Comparison of ENCODE assay signal across 20 cellular contexts in genomic region chr2:162037886-162038285, GRCh38. TPM values are rescaled to one million over a fixed set of nuclear protein-coding genes. Genes with fewer than 3 reads are reported as not detected.
A peak's percentile ranks its signal among the peaks of the same experiment; 100 is the strongest.
DNase-seq lines count a peak whose midpoint lies in the region; ATAC-seq, FAIRE-seq and TF ChIP-seq lines count a peak whose summit lies in the region.
"Had no signal": no experiment of that assay in that cellular context is flagged by ENCODE, and none has a peak within 500 bp of the region (broad histone marks: within the 10 kb centered on the region; RNA-seq: fewer than 3 reads in every experiment).

No MANE protein-coding gene starts in this region.

- no peak overlapping the region for H4K91ac ChIP-seq in mesenchymal stem cell (ENCODE audit: low read length)

- H3K23ac ChIP-seq in mesenchymal stem cell (ENCODE audit: low read length in 2 of 2): no peak overlapping the region

- no peaks in the 10 kb centered on the region for H3K79me1 ChIP-seq in mesenchymal stem cell (replicated peaks; ENCODE audit: low read length, poor library complexity, severe bottlenecking)

- no peak overlapping the region for H2AFZ ChIP-seq in GM23338
- no peak overlapping the region for H2AFZ ChIP-seq in mesenchymal stem cell (ENCODE audit: low read depth, low read length)

- H3K4me1 ChIP-seq in GM23338 (ENCODE audit: insufficient read depth): peaks cover 31% of the 10 kb centered on the region
- no peaks in the 10 kb centered on the region for H3K4me1 ChIP-seq in mesenchymal stem cell (ENCODE audit: control insufficient read depth, insufficient read depth, low read depth, low read length)
- H3K4me1 ChIP-seq: Caco-2 had no signal

- H3K14ac ChIP-seq in mesenchymal stem cell (ENCODE audit: low read length in 2 of 2): no peak overlapping the region

- peaks cover 26% of the 10 kb centered on the region for H3K4me1 Mint-ChIP-seq in GM23338
- H3K4me1 Mint-ChIP-seq: B cell had no signal

- H3K4me3 ChIP-seq in GM23338: no peak overlapping the region; the same call in 1 of the 2 replicates
- no peak overlapping the region for H3K4me3 ChIP-seq in mesenchymal stem cell (ENCODE audit: insufficient read depth in 1 of 2, low read depth in 1 of 2, low read length in 2 of 2)

- no peak overlapping the region; the same call in 1 of the 2 replicates for H3K27ac Mint-ChIP-seq in GM23338
- H3K27ac Mint-ChIP-seq: B cell had no signal

- H3K9me3 ChIP-seq in mesenchymal stem cell (ENCODE audit: control insufficient read depth, low read length): no peaks in the 10 kb centered on the region
- H3K9me3 ChIP-seq: Caco-2 had no signal

- H2BK5ac ChIP-seq in mesenchymal stem cell (ENCODE audit: low read depth, low read length, poor library complexity, severe bottlenecking): no peak overlapping the region

- no peak for TF ChIP-seq CTCF in GM23338 (conservative IDR thresholded peaks at IDR 0.05; ENCODE audit: low read depth in 2 of 2)

- 0 out of 3 replicates have a peak, but pooled peaks cover 3% of the 10 kb centered on the region for H3K36me3 Mint-ChIP-seq in GM23338 (ENCODE audit: low read depth)

- H2AK5ac ChIP-seq in mesenchymal stem cell (ENCODE audit: low read length, severe bottlenecking): no peak overlapping the region

- no peak overlapping the region for H2BK120ac ChIP-seq in mesenchymal stem cell (ENCODE audit: low read depth, low read length)

- no peak overlapping the region for H3K18ac ChIP-seq in mesenchymal stem cell (ENCODE audit: low read depth in 1 of 2, low read length in 2 of 2)

- 100% methylated on average over 1 of the region's 1 CpG for whole genome bisulfite sequencing in mesenchymal stem cell

- H2BK15ac ChIP-seq in mesenchymal stem cell (ENCODE audit: low read depth, poor library complexity, severe bottlenecking): no peak overlapping the region

- H3K36me3 ChIP-seq in GM23338 (ENCODE audit: insufficient read depth) (no peaks in the 10 kb centered on the region), mesenchymal stem cell (ENCODE audit: control insufficient read depth in 1 of 2, insufficient read depth in 2 of 2, low read depth in 1 of 2, low read length in 2 of 2) (peaks cover 0 to 98% of the 10 kb centered on the region in 2 experiments)

- in situ Hi-C loops in SK-MEL-5 (cut with HindIII; ENCODE audit: low pct_unique_long_range_greater_than_20kb, low sequenced_read_pairs): no loop called here

- H3F3A ChIP-seq in GM23338 (replicated peaks; ENCODE audit: low read depth): no peaks in the 10 kb centered on the region

- no peak overlapping the region for H2BK12ac ChIP-seq in mesenchymal stem cell (ENCODE audit: low read length in 2 of 2)

- H3K9ac ChIP-seq in mesenchymal stem cell (ENCODE audit: low read length): peak overlapping the region; percentile 71

- FAIRE-seq in RCC 7860 (lab: Jason Lieb, UNC): no peak
- FAIRE-seq: A204.1, GM12892, GM19239, H54 had no signal

- ATAC-seq in GM23338 (peak; percentile 81), GM21423 (IDR thresholded peaks at IDR 0.05; ENCODE audit: unreplicated experiment) (no peak)
- ATAC-seq: HCT116 had no signal

- H3K4me2 ChIP-seq in GM23338 (peak overlapping the region; percentile 37), mesenchymal stem cell (ENCODE audit: low read length, poor library complexity, severe bottlenecking) (no peak overlapping the region)

- H3K9me3 Mint-ChIP-seq in GM23338: no peaks in the 10 kb centered on the region; the same call in 2 of the 3 replicates
- H3K9me3 Mint-ChIP-seq: CD4-positive, alpha-beta memory T cell had no signal

- H3K4ac ChIP-seq in mesenchymal stem cell (ENCODE audit: low read depth in 1 of 2, low read length in 2 of 2): no peak overlapping the region

- no peaks in the 10 kb centered on the region; the same call in 1 of the 2 replicates for H3K9me2 ChIP-seq in GM23338 (ENCODE audit: insufficient read depth)

- H3K27ac ChIP-seq in GM23338 (ENCODE audit: low read depth): peak overlapping the region; percentile 64; the same call in 1 of the 2 replicates
- no peak overlapping the region for H3K27ac ChIP-seq in mesenchymal stem cell (ENCODE audit: low read length, poor library complexity, severe bottlenecking)
- H3K27ac ChIP-seq: HL-60 had no signal

- no peak overlapping the region for H4K8ac ChIP-seq in mesenchymal stem cell (ENCODE audit: low read length)

- H3K27me3 ChIP-seq in GM23338 (ENCODE audit: insufficient read depth): no peaks in the 10 kb centered on the region
- H3K27me3 ChIP-seq in mesenchymal stem cell (ENCODE audit: control insufficient read depth in 1 of 2, insufficient read depth in 1 of 2, low read length in 2 of 2): no peaks in the 10 kb centered on the region

- H4K20me1 ChIP-seq in GM23338 (replicated peaks; ENCODE audit: insufficient read depth): no peaks in the 10 kb centered on the region

- no peaks in the 10 kb centered on the region for H3K79me2 ChIP-seq in GM23338 (replicated peaks; ENCODE audit: insufficient read depth)

- H3K4me3 Mint-ChIP-seq in GM23338: no peak overlapping the region
- H3K4me3 Mint-ChIP-seq: B cell; CD4-positive, alpha-beta memory T cell had no signal

- DNase-seq in GM23338 (ENCODE audit: low spot score) (peak; percentile 26), SK-MEL-5 (ENCODE audit: low read depth, low spot score) (peak; percentile 88), mesenchymal stem cell (no peak), pons (ENCODE audit: low spot score) (peak; percentile 45), NCI-H1048 (lab: John Stamatoyannopoulos, UW) (no peak), RCC 7860 (ENCODE audit: low spot score) (no peak)
- DNase-seq: C1 segment of cervical spinal cord; Caco-2; CD4-positive, alpha-beta memory T cell; DND-41; GDM1; IMR-90 had no signal

- H3K27me3 Mint-ChIP-seq in GM23338 (ENCODE audit: insufficient read depth, low read depth, poor library complexity): no peaks in the 10 kb centered on the region
- H3K27me3 Mint-ChIP-seq: CD4-positive, alpha-beta memory T cell had no signal

TF ChIP-seq in GM23338, 12 proteins besides CTCF, POLR2A, EP300 and RAD21 (continues in another document):
- TF ChIP-seq STAT1 (IDR thresholded peaks at IDR 0.05; ENCODE audit: unreplicated experiment): no peak
- TF ChIP-seq, protein P1, sequence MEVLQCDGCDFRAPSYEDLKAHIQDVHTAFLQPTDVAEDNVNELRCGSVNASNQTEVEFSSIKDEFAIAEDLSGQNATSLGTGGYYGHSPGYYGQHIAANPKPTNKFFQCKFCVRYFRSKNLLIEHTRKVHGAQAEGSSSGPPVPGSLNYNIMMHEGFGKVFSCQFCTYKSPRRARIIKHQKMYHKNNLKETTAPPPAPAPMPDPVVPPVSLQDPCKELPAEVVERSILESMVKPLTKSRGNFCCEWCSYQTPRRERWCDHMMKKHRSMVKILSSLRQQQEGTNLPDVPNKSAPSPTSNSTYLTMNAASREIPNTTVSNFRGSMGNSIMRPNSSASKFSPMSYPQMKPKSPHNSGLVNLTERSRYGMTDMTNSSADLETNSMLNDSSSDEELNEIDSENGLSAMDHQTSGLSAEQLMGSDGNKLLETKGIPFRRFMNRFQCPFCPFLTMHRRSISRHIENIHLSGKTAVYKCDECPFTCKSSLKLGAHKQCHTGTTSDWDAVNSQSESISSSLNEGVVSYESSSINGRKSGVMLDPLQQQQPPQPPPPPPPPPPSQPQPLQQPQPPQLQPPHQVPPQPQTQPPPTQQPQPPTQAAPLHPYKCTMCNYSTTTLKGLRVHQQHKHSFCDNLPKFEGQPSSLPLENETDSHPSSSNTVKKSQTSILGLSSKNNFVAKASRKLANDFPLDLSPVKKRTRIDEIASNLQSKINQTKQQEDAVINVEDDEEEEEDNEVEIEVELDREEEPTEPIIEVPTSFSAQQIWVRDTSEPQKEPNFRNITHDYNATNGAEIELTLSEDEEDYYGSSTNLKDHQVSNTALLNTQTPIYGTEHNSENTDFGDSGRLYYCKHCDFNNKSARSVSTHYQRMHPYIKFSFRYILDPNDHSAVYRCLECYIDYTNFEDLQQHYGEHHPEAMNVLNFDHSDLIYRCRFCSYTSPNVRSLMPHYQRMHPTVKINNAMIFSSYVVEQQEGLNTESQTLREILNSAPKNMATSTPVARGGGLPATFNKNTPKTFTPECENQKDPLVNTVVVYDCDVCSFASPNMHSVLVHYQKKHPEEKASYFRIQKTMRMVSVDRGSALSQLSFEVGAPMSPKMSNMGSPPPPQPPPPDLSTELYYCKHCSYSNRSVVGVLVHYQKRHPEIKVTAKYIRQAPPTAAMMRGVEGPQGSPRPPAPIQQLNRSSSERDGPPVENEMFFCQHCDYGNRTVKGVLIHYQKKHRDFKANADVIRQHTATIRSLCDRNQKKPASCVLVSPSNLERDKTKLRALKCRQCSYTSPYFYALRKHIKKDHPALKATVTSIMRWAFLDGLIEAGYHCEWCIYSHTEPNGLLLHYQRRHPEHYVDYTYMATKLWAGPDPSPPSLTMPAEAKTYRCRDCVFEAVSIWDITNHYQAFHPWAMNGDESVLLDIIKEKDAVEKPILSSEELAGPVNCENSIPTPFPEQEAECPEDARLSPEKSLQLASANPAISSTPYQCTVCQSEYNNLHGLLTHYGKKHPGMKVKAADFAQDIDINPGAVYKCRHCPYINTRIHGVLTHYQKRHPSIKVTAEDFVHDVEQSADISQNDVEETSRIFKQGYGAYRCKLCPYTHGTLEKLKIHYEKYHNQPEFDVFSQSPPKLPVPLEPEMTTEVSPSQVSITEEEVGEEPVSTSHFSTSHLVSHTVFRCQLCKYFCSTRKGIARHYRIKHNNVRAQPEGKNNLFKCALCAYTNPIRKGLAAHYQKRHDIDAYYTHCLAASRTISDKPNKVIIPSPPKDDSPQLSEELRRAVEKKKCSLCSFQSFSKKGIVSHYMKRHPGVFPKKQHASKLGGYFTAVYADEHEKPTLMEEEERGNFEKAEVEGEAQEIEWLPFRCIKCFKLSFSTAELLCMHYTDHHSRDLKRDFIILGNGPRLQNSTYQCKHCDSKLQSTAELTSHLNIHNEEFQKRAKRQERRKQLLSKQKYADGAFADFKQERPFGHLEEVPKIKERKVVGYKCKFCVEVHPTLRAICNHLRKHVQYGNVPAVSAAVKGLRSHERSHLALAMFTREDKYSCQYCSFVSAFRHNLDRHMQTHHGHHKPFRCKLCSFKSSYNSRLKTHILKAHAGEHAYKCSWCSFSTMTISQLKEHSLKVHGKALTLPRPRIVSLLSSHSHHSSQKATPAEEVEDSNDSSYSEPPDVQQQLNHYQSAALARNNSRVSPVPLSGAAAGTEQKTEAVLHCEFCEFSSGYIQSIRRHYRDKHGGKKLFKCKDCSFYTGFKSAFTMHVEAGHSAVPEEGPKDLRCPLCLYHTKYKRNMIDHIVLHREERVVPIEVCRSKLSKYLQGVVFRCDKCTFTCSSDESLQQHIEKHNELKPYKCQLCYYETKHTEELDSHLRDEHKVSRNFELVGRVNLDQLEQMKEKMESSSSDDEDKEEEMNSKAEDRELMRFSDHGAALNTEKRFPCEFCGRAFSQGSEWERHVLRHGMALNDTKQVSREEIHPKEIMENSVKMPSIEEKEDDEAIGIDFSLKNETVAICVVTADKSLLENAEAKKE (CRISPR knock-in tag; IDR thresholded peaks at IDR 0.05): peak; percentile 41; the same call in 1 of the 2 replicates

RNA-seq across cellular contexts. Expression of gene DPP4, which starts 36.1 kb away (rescaled TPM):
- 2.8 and 4.1 TPM in 2 replicates for total RNA-seq in GM23338 (2014; rRNA removed; shearing (Covaris generic))
- polyA plus RNA-seq in GM23338 (2016; fragmentation: Nextera tagmentation; extraction: Ambion mirVana): 1.0 and 1.5 TPM in 2 replicates
- 0.08 TPM in 1 of 2 replicates, not detected in the other for total RNA-seq in SK-MEL-5 (2014; rRNA removed; shearing (Covaris generic))
- polyA plus RNA-seq in SK-MEL-5 (2015; cell fraction: cytosol; rRNA removed): 0.17 TPM in 1 of 2 replicates, not detected in the other
- 0.94 TPM in 1 of 2 replicates, not detected in the other for polyA plus RNA-seq in SK-MEL-5 (2015; cell fraction: nucleus; rRNA removed)
- polyA plus RNA-seq in mesenchymal stem cell (2013, experiment 1 of 2): 80.0 TPM
- 82.7 TPM for polyA plus RNA-seq in mesenchymal stem cell (2013, experiment 2 of 2)

Comparison
In these comparisons a context has a peak if more than half of its experiments do, and no peak if none do; other contexts are left out.
1. DNase-seq: peak in GM23338 (single experiment), SK-MEL-5 (single experiment) and pons (single experiment); none in mesenchymal stem cell (single experiment), NCI-H1048 (single experiment) and RCC 7860 (single experiment).